8 cellular contexts compared by ENCODE assay signal in the genomic region with DNA sequence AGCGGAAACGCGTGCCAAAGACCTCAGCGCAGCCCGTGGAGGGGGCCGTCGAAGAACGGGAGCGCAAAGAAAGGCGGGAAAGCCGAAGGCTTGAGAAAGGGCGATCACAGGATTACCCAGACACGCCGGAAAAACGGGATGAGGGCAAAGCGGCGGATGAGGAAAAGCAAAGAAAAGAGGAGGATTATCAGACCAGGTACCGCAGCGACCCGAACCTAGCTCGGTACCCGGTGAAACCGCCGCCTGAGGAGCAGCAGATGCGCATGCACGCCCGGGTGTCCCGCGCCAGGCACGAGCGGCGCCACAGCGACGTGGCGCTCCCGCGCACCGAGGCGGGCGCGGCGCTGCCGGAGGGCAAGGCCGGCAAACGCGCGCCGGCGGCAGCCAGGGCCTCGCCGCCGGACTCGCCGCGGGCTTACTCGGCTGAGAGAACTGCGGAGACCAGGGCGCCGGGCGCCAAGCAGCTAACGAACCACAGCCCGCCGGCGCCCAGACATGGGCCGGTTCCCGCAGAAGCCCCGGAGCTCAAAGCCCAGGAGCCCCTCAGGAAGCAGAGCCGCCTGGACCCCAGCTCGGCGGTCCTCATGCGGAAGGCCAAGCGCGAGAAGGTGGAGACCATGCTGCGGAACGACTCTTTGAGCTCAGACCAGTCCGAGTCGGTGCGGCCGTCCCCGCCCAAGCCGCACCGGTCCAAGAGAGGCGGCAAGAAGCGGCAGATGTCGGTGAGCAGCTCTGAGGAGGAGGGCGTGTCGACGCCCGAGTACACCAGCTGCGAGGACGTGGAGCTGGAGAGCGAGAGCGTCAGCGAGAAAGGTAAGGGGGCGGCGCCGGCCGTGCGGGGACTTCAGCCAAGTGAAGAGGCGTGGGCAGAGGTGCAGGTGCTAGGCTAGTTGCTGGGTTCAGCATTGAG.
A peak's percentile ranks its signal among the peaks of the same experiment; 100 is the strongest.
DNase-seq lines count a peak whose midpoint lies in the region; ATAC-seq and TF ChIP-seq lines count a peak whose summit lies in the region.

No MANE protein-coding gene starts in this region.

- peak overlapping the region; percentile 55 to 71 for H3K4me3 ChIP-seq in ascending aorta
- H3K4me3 ChIP-seq in iPS-11a (ENCODE audit: low read depth, low read length) = peak overlapping the region; percentile 20
- peak overlapping the region in 4 of 7 experiments; percentile 14 to 37 (median 18) for H3K4me3 ChIP-seq in skin epidermis

- H3K27me3 ChIP-seq in ascending aorta = no peaks in the 10 kb centered on the region

- H3K27ac ChIP-seq in ascending aorta = no peak overlapping the region
- no peak overlapping the region for H3K27ac ChIP-seq in skin epidermis

- no peaks in the 10 kb centered on the region for H3K9me3 ChIP-seq in ascending aorta

- in situ Hi-C loops in G401 (cut with HindIII; ENCODE audit: low sequenced_read_pairs) = no loop called here

- peak; percentile 61 for DNase-seq in G401 (ENCODE audit: low spot score)
- peak; percentile 11 for DNase-seq in LHCN-M2 (ENCODE audit: low read depth)
- no peak for DNase-seq in ascending aorta (ENCODE audit: low spot score in 2 of 2)
- no peak for DNase-seq in SIG-M5 treated with dmso at 0.1 percent for 504 hours (lab: John Stamatoyannopoulos, UW; ENCODE audit: unreplicated experiment)
- DNase-seq in SW 1271 (lab: John Stamatoyannopoulos, UW) = no peak

- no peaks in the 10 kb centered on the region for H3K36me3 ChIP-seq in ascending aorta

- peak; percentile 66 for ATAC-seq in GM21381 (IDR thresholded peaks at IDR 0.05; ENCODE audit: unreplicated experiment)

- no peak for TF ChIP-seq CTCF in ascending aorta (IDR thresholded peaks at IDR 0.05)

- intact Hi-C loops in ascending aorta (cut with DNase I) = no loop called here

- H3K4me1 ChIP-seq in ascending aorta = peaks cover 0 to 4% of the 10 kb centered on the region in 2 donors

Comparison
In these comparisons a context has a peak if more than half of its experiments do, and no peak if none do; other contexts are left out.
1. DNase-seq: peak in G401 (single experiment) and LHCN-M2 (single experiment); none in ascending aorta (0 of 2), SIG-M5 treated with dmso at 0.1 percent for 504 hours (single experiment) and SW 1271 (0 of 2).
2. Peak in every context shown above with its lines, with median percentiles within 50 percentile points of each other: H3K4me3 ChIP-seq.